Comparison of ENCODE assay signal across 24 cellular contexts in genomic region chr14:53528114-53528513, GRCh38.
DNase-seq lines count a peak whose midpoint lies in the region; ATAC-seq and TF ChIP-seq lines count a peak whose summit lies in the region.
"Had no signal": no experiment of that assay in that cellular context is flagged by ENCODE, and none has a peak within 500 bp of the region (broad histone marks: within the 10 kb centered on the region; RNA-seq: fewer than 3 reads in every experiment).

No MANE protein-coding gene starts in this region.

- no peak overlapping the region for H3K4me3 ChIP-seq in AG10803 (ENCODE audit: low read length)
- H3K4me3 ChIP-seq in IMR-90 (ENCODE audit: insufficient read depth, low read depth, low read length), result no peak overlapping the region
- H3K4me3 ChIP-seq: esophagus muscularis mucosa had no signal

- H3K27ac Mint-ChIP-seq in nephron, result peak overlapping the region; percentile 58 to 87 (median 78)
- H3K27ac Mint-ChIP-seq: activated B cell treated with CpG ODN at 0.5 μM for 24 hours; activated CD8-positive, alpha-beta T cell treated with anti-CD3 and anti-CD28 coated beads for 36 hours; H9; IgD-negative memory B cell; progenitor cell of endocrine pancreas; T-helper 2 cell treated with Interferon-gamma antibody and Interleukin-4, amounts not matched to agents 5 μg/mL and 100 μg/mL, for 36 hours had no signal

- H3K4me1 ChIP-seq in IMR-90 (ENCODE audit: control insufficient read depth, insufficient read depth, low read length), result peaks cover 25% of the 10 kb centered on the region
- H3K4me1 ChIP-seq: esophagus muscularis mucosa had no signal

- no peaks in the 10 kb centered on the region for H3K27me3 ChIP-seq in IMR-90 (ENCODE audit: control insufficient read depth, insufficient read depth, low read length)
- H3K27me3 ChIP-seq: esophagus muscularis mucosa had no signal

- TF ChIP-seq POLR2A in IMR-90 (IDR thresholded peaks at IDR 0.05; ENCODE audit: low read depth, low read length), result no peak

- no peak overlapping the region for H2AK5ac ChIP-seq in IMR-90 (ENCODE audit: low read depth, low read length)

- no peak overlapping the region for H3K9ac ChIP-seq in IMR-90 (ENCODE audit: low read depth, low read length)
- H3K9ac ChIP-seq: SK-N-SH had no signal

- in situ Hi-C loops in IMR-90 (cut with MboI; ENCODE audit: low sequenced_read_pairs) (no loop called here), GM13977 (cut with MboI; ENCODE audit: low pct_unique_long_range_greater_than_20kb, low sequenced_read_pairs, unreplicated experiment) (loop anchor here (10.0 to 25.0 kb wide), 2 partner anchors 637 to 809 kb away; no protein-coding TSS in a partner anchor)

- no peaks in the 10 kb centered on the region for H3K36me3 ChIP-seq in IMR-90 (ENCODE audit: control insufficient read depth, insufficient read depth, low read length)
- H3K36me3 ChIP-seq: esophagus muscularis mucosa had no signal

- peak overlapping the region; percentile 99 for H3K18ac ChIP-seq in IMR-90 (ENCODE audit: low read depth, low read length)

- no peak for TF ChIP-seq CTCF in AG10803 (conservative IDR thresholded peaks at IDR 0.05; ENCODE audit: low read length)
- TF ChIP-seq CTCF in IMR-90 (conservative IDR thresholded peaks at IDR 0.05; ENCODE audit: low read depth, low read length), result no peak
- TF ChIP-seq CTCF in nephron (IDR thresholded peaks at IDR 0.05; ENCODE audit: unreplicated experiment in 3 of 3), result no peak
- TF ChIP-seq CTCF in GM13977 (IDR thresholded peaks at IDR 0.05; ENCODE audit: extremely low read depth, insufficient read depth, missing control alignments), result no peak

- H3K4me3 Mint-ChIP-seq in nephron, result no peak overlapping the region
- H3K4me3 Mint-ChIP-seq: activated B cell treated with CpG ODN at 0.5 μM for 24 hours; activated CD8-positive, alpha-beta T cell treated with anti-CD3 and anti-CD28 coated beads for 36 hours; central memory CD8-positive, alpha-beta T cell; H9; IgD-negative memory B cell; T-helper 2 cell treated with Interferon-gamma antibody and Interleukin-4, amounts not matched to agents 5 μg/mL and 100 μg/mL, for 36 hours had no signal

- peak overlapping the region; percentile 78 for H3K4ac ChIP-seq in IMR-90 (ENCODE audit: low read depth, low read length)

- H3K9me3 Mint-ChIP-seq in nephron, result no peaks in the 10 kb centered on the region
- H3K9me3 Mint-ChIP-seq: activated B cell treated with CpG ODN at 0.5 μM for 24 hours; activated CD8-positive, alpha-beta T cell treated with anti-CD3 and anti-CD28 coated beads for 36 hours; H9; IgD-negative memory B cell; T-helper 2 cell treated with Interferon-gamma antibody and Interleukin-4, amounts not matched to agents 5 μg/mL and 100 μg/mL, for 36 hours had no signal

- no peak for TF ChIP-seq RAD21 in IMR-90 (IDR thresholded peaks at IDR 0.05; ENCODE audit: low read length)

- H3K79me1 ChIP-seq in IMR-90 (ENCODE audit: low read depth in 1 of 2, low read length in 2 of 2), result no peaks in the 10 kb centered on the region

- no peak overlapping the region for H3K4me2 ChIP-seq in IMR-90 (ENCODE audit: low read depth, low read length)
- H3K4me2 ChIP-seq: SK-N-SH had no signal

- H2BK120ac ChIP-seq in IMR-90 (ENCODE audit: low read depth, low read length), result peak overlapping the region; percentile 67

- H2BK5ac ChIP-seq in IMR-90 (ENCODE audit: low read depth, low read length, poor library complexity, severe bottlenecking), result peak overlapping the region; percentile 26

- H2BK15ac ChIP-seq in IMR-90 (ENCODE audit: low read depth, low read length), result peak overlapping the region; percentile 25; the same call in 2 of the 3 replicates

- H2BK20ac ChIP-seq in IMR-90 (ENCODE audit: low read depth, low read length), result peak overlapping the region; percentile 75

- H3K27ac ChIP-seq in IMR-90 (ENCODE audit: insufficient read depth, low read length), result peak overlapping the region; percentile 81; the same call in 1 of the 2 replicates
- H3K27ac ChIP-seq: esophagus muscularis mucosa had no signal

- peak overlapping the region; percentile 84 for H2AFZ ChIP-seq in IMR-90 (replicated peaks; ENCODE audit: low read length, poor library complexity)

- H4K91ac ChIP-seq in IMR-90 (ENCODE audit: insufficient read depth, low read depth, low read length), result peak overlapping the region; percentile 81; the same call in 1 of the 2 replicates

- no peak overlapping the region for H3K14ac ChIP-seq in IMR-90 (replicated peaks; ENCODE audit: low read depth, low read length)

- H3K27me3 Mint-ChIP-seq in nephron (ENCODE audit: low read depth), result no peaks in the 10 kb centered on the region
- H3K27me3 Mint-ChIP-seq: activated B cell treated with CpG ODN at 0.5 μM for 24 hours; activated CD8-positive, alpha-beta T cell treated with anti-CD3 and anti-CD28 coated beads for 36 hours; central memory CD8-positive, alpha-beta T cell; progenitor cell of endocrine pancreas had no signal

- dilution Hi-C loops in IMR-90 (cut with HindIII; ENCODE audit: low sequenced_read_pairs, unreplicated experiment), result no loop called here

- CTCF ChIA-PET in IMR-90 (lab: Yijun Ruan, JAX), result interaction anchor here (1.1 kb wide), 1 partner anchor 12 kb away, joined by 3 read pairs; no protein-coding TSS in a partner anchor

- no TSS peak for BruUV-seq in IMR-90 (replicated peaks; lab: Mats Ljungman, UMichigan)

- no peaks in the 10 kb centered on the region for H3K9me3 ChIP-seq in IMR-90 (ENCODE audit: control insufficient read depth, insufficient read depth, low read length)
- H3K9me3 ChIP-seq: esophagus muscularis mucosa, SK-N-SH had no signal

- no CpG with 5 or more reads among the region's 2 CpGs for WGBS in IMR-90 (ENCODE audit: extremely low coverage in 2 of 2, insufficient read length in 1 of 2), 2 experiments

- peaks cover 7% of the 10 kb centered on the region for H3K9me1 ChIP-seq in IMR-90 (ENCODE audit: insufficient read depth, low read length)

- no peak overlapping the region for H2AK9ac ChIP-seq in IMR-90 (replicated peaks; ENCODE audit: low read depth, low read length, poor library complexity)

- intact Hi-C loops in IMR-90 (cut with micrococcal nuclease) (no loop called here), posterior vena cava (cut with DNase I) (no loop called here)

- no peak overlapping the region for H3K56ac ChIP-seq in IMR-90 (ENCODE audit: extremely low read depth, insufficient read depth, low read length)

- no peaks in the 10 kb centered on the region for H4K20me1 ChIP-seq in IMR-90 (ENCODE audit: insufficient read depth, low read length)

- H4K5ac ChIP-seq in IMR-90 (ENCODE audit: low read depth, low read length), result peak overlapping the region; percentile 3

- DNase-seq in AG10803 (ENCODE audit: low read depth) (peak; percentile 63), IMR-90 (peak; percentile 81), fibroblast of peridontal ligament (ENCODE audit: extremely low read depth) (peak; percentile 90), posterior vena cava (ENCODE audit: low spot score) (no peak), NCI-H2081 (lab: John Stamatoyannopoulos, UW) (no peak), GM13977 (ENCODE audit: low spot score) (no peak)
- DNase-seq: activated B cell treated with CpG ODN at 0.5 μM for 24 hours; activated CD8-positive, alpha-beta T cell treated with anti-CD3 and anti-CD28 coated beads for 36 hours; activated naive CD4-positive, alpha-beta T cell treated with Interleukin-2 at 50 U/mL for 16 hours; activated T-cell treated with anti-CD3 and anti-CD28 coated beads, Interleukin-2, amount 50 U/mL, for 1 hour; anterior cingulate cortex; effector CD8-positive, alpha-beta T cell; H9; hypothalamus; kidney; NCI-H187 treated with DMSO at 0.1 percent for 48 hours; SK-N-SH; stimulated activated CD8-positive, alpha-beta memory T cell treated with anti-CD3 and anti-CD28 coated beads, Interleukin-4, amount 100 ng/mL, for 48 hours had no signal

- peak; percentile 79 for ATAC-seq in IMR-90 (ENCODE audit: low read depth)
- ATAC-seq: activated CD8-positive, alpha-beta T cell treated with anti-CD3 and anti-CD28 coated beads for 36 hours had no signal

- peak overlapping the region; percentile 41; the same call in 1 of the 2 replicates for H3K23ac ChIP-seq in IMR-90 (ENCODE audit: low read depth, low read length)

- peaks cover 20% of the 10 kb centered on the region for H3K4me1 Mint-ChIP-seq in nephron
- H3K4me1 Mint-ChIP-seq: activated B cell treated with CpG ODN at 0.5 μM for 24 hours; central memory CD8-positive, alpha-beta T cell; IgD-negative memory B cell had no signal

- POLR2A ChIA-PET in IMR-90 (lab: Charles Lee; ENCODE audit: unreplicated experiment), result no interaction called here

- H4K8ac ChIP-seq in IMR-90 (ENCODE audit: low read depth in 2 of 2, low read length in 2 of 2), result peak overlapping the region; percentile 62 to 69; a peak in 3 of 4 replicates

- no peaks in the 10 kb centered on the region for H3K36me3 Mint-ChIP-seq in nephron (ENCODE audit: low read depth)
- H3K36me3 Mint-ChIP-seq: IgD-negative memory B cell had no signal

TF ChIP-seq in IMR-90, 13 proteins besides CTCF, POLR2A, EP300 and RAD21:
- no peak for TF ChIP-seq FOS (IDR thresholded peaks at IDR 0.05; ENCODE audit: low read depth, low read length)
- no peak for TF ChIP-seq SMC3 (IDR thresholded peaks at IDR 0.05; ENCODE audit: low read depth, low read length)
- no peak for TF ChIP-seq MAZ (IDR thresholded peaks at IDR 0.05; ENCODE audit: borderline replicate concordance, low read depth, low read length)
- no peak for TF ChIP-seq RCOR1 (IDR thresholded peaks at IDR 0.05; ENCODE audit: insufficient replicate concordance, low read length)
- peak; percentile 92 for TF ChIP-seq CEBPB (IDR thresholded peaks at IDR 0.05; ENCODE audit: low read depth, low read length)

Comparison
In these comparisons a context has a peak if more than half of its experiments do, and no peak if none do; other contexts are left out.
1. DNase-seq: peak in AG10803 (single experiment), IMR-90 (single experiment) and fibroblast of peridontal ligament (single experiment); none in posterior vena cava (single experiment), NCI-H2081 (0 of 2) and GM13977 (single experiment).